20 cellular contexts compared by ENCODE assay signal in genomic region chr1:161940866-161941591, GRCh38.
"Had no signal": no experiment of that assay in that cellular context is flagged by ENCODE, and none has a peak within 500 bp of the region (broad histone marks: within the 10 kb centered on the region; RNA-seq: fewer than 3 reads in every experiment).

No MANE protein-coding gene starts in this region.

- H3K27me3 ChIP-seq: adrenal gland, colonic mucosa, esophagus squamous epithelium, ovary, thyroid gland had no signal

- H3K36me3 Mint-ChIP-seq: WTC11 had no signal

- H3K27me3 Mint-ChIP-seq: activated naive CD4-positive, alpha-beta T cell treated with anti-CD3 and anti-CD28 coated beads, Interleukin-2, amount 50 U/mL, for 24 hours had no signal

- H3K4me1 Mint-ChIP-seq: neural crest cell; stimulated activated effector memory CD8-positive, alpha-beta T cell treated with anti-CD3 and anti-CD28 coated beads, Interleukin-12 subunit alpha, Interleukin-12 subunit beta, amount 100 ng/mL, for 72 hours had no signal

- H3K27ac ChIP-seq: adrenal gland, colonic mucosa, esophagus squamous epithelium, ovary, thyroid gland had no signal

- H3K9me3 Mint-ChIP-seq: activated naive CD4-positive, alpha-beta T cell treated with anti-CD3 and anti-CD28 coated beads, Interleukin-2, amount 50 U/mL, for 24 hours; neural crest cell; stimulated activated effector memory CD8-positive, alpha-beta T cell treated with anti-CD3 and anti-CD28 coated beads, Interleukin-12 subunit alpha, Interleukin-12 subunit beta, amount 100 ng/mL, for 72 hours; T-helper 1 cell treated with Interleukin-12 subunit alpha and Interleukin-12 subunit beta and Interleukin-4 antibody, amounts not matched to agents 30 μg/mL and 1 μg/mL, for 36 hours; WTC11 had no signal

- H3K4me3 Mint-ChIP-seq: activated CD8-positive, alpha-beta T cell treated with anti-CD3 and anti-CD28 coated beads, Interleukin-2, amount 10 ng/mL, durations not matched to agents 7 days and 5 days; activated naive CD4-positive, alpha-beta T cell treated with anti-CD3 and anti-CD28 coated beads, Interleukin-2, amount 50 U/mL, for 24 hours; neural crest cell; stimulated activated effector memory CD8-positive, alpha-beta T cell treated with anti-CD3 and anti-CD28 coated beads, Interleukin-12 subunit alpha, Interleukin-12 subunit beta, amount 100 ng/mL, for 72 hours; T-helper 1 cell treated with Interleukin-12 subunit alpha and Interleukin-12 subunit beta and Interleukin-4 antibody, amounts not matched to agents 30 μg/mL and 1 μg/mL, for 36 hours; WTC11 had no signal

- DNase-seq: activated CD4-positive, alpha-beta T cell treated with anti-CD3 and anti-CD28 coated beads for 4 hours; activated CD8-positive, alpha-beta memory T cell treated with anti-CD3 and anti-CD28 coated beads, Interleukin-2, amount 50 U/mL, for 4 hours; activated CD8-positive, alpha-beta T cell treated with anti-CD3 and anti-CD28 coated beads, Interleukin-2, amount 10 ng/mL, durations not matched to agents 7 days and 5 days; activated effector memory CD4-positive, alpha-beta T cell treated with anti-CD3 and anti-CD28 coated beads, Interleukin-2, amount 50 U/mL, for 16 hours; activated T-cell treated with anti-CD3 and anti-CD28 coated beads, Interleukin-2, amount 50 U/mL, for 48 hours; adrenal gland; caudate nucleus; colonic mucosa; esophagus squamous epithelium; foreskin fibroblast; hippocampal formation; ovary; stimulated activated CD4-positive, alpha-beta T cell treated with anti-CD3 and anti-CD28 coated beads, Interleukin-12 subunit alpha, Interleukin-12 subunit beta, amount 100 ng/mL, for 4 hours; stimulated activated CD4-positive, alpha-beta T cell treated with anti-CD3 and anti-CD28 coated beads, Interleukin-2, amount 100 ng/mL, for 24 hours; thyroid gland had no signal

- H3K9me3 ChIP-seq: adrenal gland, colonic mucosa, esophagus squamous epithelium, ovary, thyroid gland had no signal

- H3K4me3 ChIP-seq: adrenal gland, colonic mucosa, esophagus squamous epithelium, ovary, thyroid gland had no signal

- H3K27ac Mint-ChIP-seq: activated CD8-positive, alpha-beta T cell treated with anti-CD3 and anti-CD28 coated beads, Interleukin-2, amount 10 ng/mL, durations not matched to agents 7 days and 5 days; activated naive CD4-positive, alpha-beta T cell treated with anti-CD3 and anti-CD28 coated beads, Interleukin-2, amount 50 U/mL, for 24 hours; stimulated activated effector memory CD8-positive, alpha-beta T cell treated with anti-CD3 and anti-CD28 coated beads, Interleukin-12 subunit alpha, Interleukin-12 subunit beta, amount 100 ng/mL, for 72 hours; T-helper 1 cell treated with Interleukin-12 subunit alpha and Interleukin-12 subunit beta and Interleukin-4 antibody, amounts not matched to agents 30 μg/mL and 1 μg/mL, for 36 hours had no signal

- H3K36me3 ChIP-seq: colonic mucosa, ovary had no signal

- H3K4me1 ChIP-seq: adrenal gland, colonic mucosa, thyroid gland had no signal
